1 cellular context compared by ENCODE assay signal in the genomic region with DNA sequence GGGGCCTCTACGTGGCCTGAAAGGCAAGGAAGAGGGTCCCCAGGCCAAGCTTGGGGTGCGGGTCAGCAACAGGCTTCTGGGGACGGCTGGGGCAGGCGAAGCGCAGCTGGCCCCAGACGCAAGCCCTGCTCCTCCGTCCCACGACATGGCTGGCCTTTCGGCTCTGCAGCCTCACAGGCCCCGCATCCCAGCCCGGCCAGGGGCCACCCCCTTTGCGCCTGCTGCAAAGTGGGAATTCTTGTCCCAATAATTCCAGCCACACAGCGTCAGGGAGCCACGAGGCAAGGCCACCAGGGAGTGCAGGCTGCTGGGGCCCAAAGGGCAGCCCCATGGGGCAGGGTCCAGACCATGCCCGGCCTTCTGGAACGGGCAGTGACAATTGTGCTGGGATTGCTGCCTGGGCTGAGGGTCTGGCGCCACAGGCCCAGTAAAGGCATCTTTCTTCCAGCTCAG.
TF ChIP-seq lines count a peak whose summit lies in the region.

No MANE protein-coding gene starts in this region.

TF ChIP-seq in K562, 482 proteins besides CTCF, POLR2A, EP300 and RAD21:
- TF ChIP-seq ZFX (CRISPR knock-in tag; IDR thresholded peaks at IDR 0.05) = 0 out of 2 replicates have a peak, but pooled peaks have one; percentile 14
- TF ChIP-seq, protein P1, sequence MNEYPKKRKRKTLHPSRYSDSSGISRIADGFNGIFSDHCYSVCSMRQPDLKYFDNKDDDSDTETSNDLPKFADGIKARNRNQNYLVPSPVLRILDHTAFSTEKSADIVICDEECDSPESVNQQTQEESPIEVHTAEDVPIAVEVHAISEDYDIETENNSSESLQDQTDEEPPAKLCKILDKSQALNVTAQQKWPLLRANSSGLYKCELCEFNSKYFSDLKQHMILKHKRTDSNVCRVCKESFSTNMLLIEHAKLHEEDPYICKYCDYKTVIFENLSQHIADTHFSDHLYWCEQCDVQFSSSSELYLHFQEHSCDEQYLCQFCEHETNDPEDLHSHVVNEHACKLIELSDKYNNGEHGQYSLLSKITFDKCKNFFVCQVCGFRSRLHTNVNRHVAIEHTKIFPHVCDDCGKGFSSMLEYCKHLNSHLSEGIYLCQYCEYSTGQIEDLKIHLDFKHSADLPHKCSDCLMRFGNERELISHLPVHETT (CRISPR knock-in tag; conservative IDR thresholded peaks at IDR 0.05 in 1 of 2, IDR thresholded peaks at IDR 0.05 in 1 of 2) = no peak
TF ChIP-seq in K562: peak in this region for 1.
